Comparison of ENCODE assay signal across 8 cellular contexts in the genomic region with DNA sequence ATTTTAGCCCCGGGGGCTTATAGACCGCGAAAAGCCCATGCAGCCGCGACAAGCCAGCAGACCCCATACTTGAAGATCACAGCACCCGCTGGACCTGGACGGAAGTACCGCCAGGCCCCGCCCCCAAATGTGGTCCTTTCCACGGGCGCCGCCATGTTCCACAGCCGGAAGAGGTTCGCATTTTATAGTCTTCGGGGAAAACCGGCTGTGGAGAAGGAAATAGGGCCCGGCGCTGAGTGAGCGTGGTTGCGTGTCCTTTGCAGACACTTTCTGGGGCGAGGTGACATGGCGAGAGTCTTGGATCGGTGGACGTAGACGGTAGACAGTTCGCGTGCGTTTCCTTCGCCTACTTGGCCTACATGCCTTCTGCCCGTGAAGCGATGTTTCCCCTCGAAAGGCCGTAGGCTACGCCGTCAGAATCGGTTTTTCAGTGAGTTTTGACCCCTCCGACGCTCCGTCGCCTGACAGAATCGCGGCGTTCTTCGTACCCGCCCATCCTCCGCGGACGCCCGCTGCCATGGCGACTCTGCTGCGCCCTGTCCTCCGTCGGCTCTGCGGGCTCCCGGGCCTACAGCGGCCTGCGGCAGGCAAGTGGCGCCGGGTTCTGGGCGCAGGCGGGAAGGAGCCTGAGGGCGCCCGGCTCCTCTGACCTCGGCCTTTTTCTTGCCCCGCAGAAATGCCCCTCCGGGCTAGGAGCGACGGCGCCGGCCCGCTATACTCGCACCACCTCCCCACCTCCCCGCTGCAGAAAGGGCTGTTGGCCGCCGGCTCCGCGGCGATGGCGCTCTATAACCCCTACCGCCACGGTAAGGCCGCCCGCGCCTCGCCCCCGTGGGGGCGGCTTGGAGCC. TPM values are rescaled to one million over a fixed set of nuclear protein-coding genes. Genes with fewer than 3 reads are reported as not detected.
DNase-seq lines count a peak whose midpoint lies in the region; TF ChIP-seq lines count a peak whose summit lies in the region.

A gene (plus strand): TSS at position 498 of the 850 bp plus-strand sequence. CDS start 20 bp downstream, at position 518.
A gene with protein sequence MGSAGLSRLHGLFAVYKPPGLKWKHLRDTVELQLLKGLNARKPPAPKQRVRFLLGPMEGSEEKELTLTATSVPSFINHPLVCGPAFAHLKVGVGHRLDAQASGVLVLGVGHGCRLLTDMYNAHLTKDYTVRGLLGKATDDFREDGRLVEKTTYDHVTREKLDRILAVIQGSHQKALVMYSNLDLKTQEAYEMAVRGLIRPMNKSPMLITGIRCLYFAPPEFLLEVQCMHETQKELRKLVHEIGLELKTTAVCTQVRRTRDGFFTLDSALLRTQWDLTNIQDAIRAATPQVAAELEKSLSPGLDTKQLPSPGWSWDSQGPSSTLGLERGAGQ (minus strand): TSS at position 106 of the 850 bp plus-strand sequence. CDS start 39 bp downstream, at position 67.

- TF ChIP-seq CTCF in GM20000 (IDR thresholded peaks at IDR 0.05; ENCODE audit: extremely low read depth, missing control alignments) = no peak

- DNase-seq in CMK (ENCODE audit: low read depth) (peak; percentile 85), GM20000 (ENCODE audit: low spot score) (peak; percentile 95), HT-29 (ENCODE audit: low spot score) (peak; percentile 97), lung microvascular endothelial cell (ENCODE audit: low read depth in 2 of 2) (peak; percentile 96 to 97)
- peak; percentile 79 for DNase-seq in NK-92 treated with Interleukin-12 subunit alpha and Interleukin-12 subunit beta, amount 100 ng/mL, for 24 hours (lab: John Stamatoyannopoulos, UW)
- peak; percentile 96 for DNase-seq in activated CD8-positive, alpha-beta memory T cell treated with anti-CD3 and anti-CD28 coated beads for 24 hours
- peak; percentile 84 for DNase-seq in effector CD8-positive, alpha-beta T cell (lab: John Stamatoyannopoulos, UW)
- DNase-seq in stimulated activated CD4-positive, alpha-beta T cell treated with anti-CD3 and anti-CD28 coated beads, TNF-alpha, amount 100 ng/mL, for 4 hours (ENCODE audit: low read depth in 3 of 3) = peak; percentile 78 to 88 (median 87)

RNA-seq across cellular contexts. Expression of the first gene that starts in this region (rescaled TPM):
- 71.3 and 76.1 TPM in 2 replicates for total RNA-seq in HT-29 (2014; rRNA removed; shearing (Covaris generic))
- 18.7 and 26.0 TPM in 2 replicates for total RNA-seq in lung microvascular endothelial cell

RNA-seq across cellular contexts. Expression of the second gene that starts in this region (rescaled TPM):
- total RNA-seq in HT-29 (2014; rRNA removed; shearing (Covaris generic)) = 66.9 and 69.8 TPM in 2 replicates
- total RNA-seq in lung microvascular endothelial cell = 22.4 and 26.2 TPM in 2 replicates

Comparison
In these comparisons a context has a peak if more than half of its experiments do, and no peak if none do; other contexts are left out.
1. Peak in every context shown above with its lines: DNase-seq.